Comparison of ENCODE assay signal across 20 cellular contexts in the genomic region with DNA sequence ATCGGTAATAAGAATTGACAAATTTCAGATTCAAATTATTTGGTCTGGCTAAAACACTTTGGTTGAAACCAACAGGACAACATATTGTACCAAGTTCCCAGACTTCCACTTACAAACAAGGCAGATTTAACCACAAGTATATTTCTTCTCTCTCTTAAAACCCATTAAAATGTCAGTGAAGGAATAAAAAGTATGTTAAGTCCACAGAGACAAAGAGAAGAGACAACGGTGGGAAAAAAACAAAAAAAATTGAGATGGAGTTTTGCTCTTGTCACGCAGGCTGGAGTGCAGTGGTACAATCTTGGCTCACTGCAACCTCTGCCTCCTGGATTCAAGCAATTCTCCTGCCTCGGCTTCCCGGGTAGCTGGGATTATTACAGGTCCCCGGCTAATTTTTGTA. TPM values are rescaled to one million over a fixed set of nuclear protein-coding genes. Genes with fewer than 3 reads are reported as not detected.
"Had no signal": no experiment of that assay in that cellular context is flagged by ENCODE, and none has a peak within 500 bp of the region (broad histone marks: within the 10 kb centered on the region; RNA-seq: fewer than 3 reads in every experiment).

No MANE protein-coding gene starts in this region.

- DNase-seq: dermis blood vessel endothelial cell; erythroblast; foreskin melanocyte; head of caudate nucleus; left colon; left ventricle myocardium superior; mesenchymal stem cell; midbrain; spleen; stimulated activated CD4-positive, alpha-beta T cell treated with anti-CD3 and anti-CD28 coated beads, Interleukin-15, amount 100 ng/mL, for 24 hours; stimulated activated CD4-positive, alpha-beta T cell treated with anti-CD3 and anti-CD28 coated beads, Interleukin-1b, Interleukin-23, amount 100 ng/mL, for 48 hours; stimulated activated naive CD4-positive, alpha-beta T cell; stomach; substantia nigra; transverse colon had no signal

- H3K4me3 ChIP-seq: hepatocyte, lung, spleen, stomach, thoracic aorta, transverse colon had no signal

- ATAC-seq: left colon, sciatic nerve had no signal

- H3K9me3 ChIP-seq: spleen, stomach, thoracic aorta, transverse colon had no signal

- H3K36me3 ChIP-seq: thoracic aorta had no signal

- H3K27ac ChIP-seq: hepatocyte, spleen, thoracic aorta, transverse colon had no signal

- H3K27me3 ChIP-seq: hepatocyte, spleen, stomach, transverse colon had no signal

RNA-seq across cellular contexts. Expression of a gene that starts 56.8 kb away (rescaled TPM):
- total RNA-seq: osteocyte, thoracic aorta had no signal
